ENCODE assay signal across 14 cellular contexts in the genomic region with DNA sequence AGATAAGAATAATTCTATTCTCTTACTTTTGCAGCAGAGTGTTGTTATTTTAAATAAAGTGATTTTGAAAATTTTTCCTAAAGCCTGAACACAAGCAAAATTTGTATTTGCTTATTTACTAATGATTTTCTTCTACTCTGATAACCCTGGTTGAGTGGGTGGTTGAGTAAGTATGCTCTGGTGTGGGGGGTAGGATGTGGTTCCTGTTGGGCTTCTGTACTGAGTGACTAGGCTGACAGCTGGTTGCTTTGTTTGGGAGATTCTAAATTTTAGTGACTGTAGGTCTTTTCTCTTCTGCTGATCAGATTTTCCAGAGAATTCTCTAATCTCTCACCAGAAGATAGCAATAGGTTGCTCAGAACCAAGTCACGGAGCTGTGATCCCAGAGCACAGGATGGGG.
DNase-seq lines count a peak whose midpoint lies in the region; ATAC-seq and TF ChIP-seq lines count a peak whose summit lies in the region.
"Had no signal": no experiment of that assay in that cellular context is flagged by ENCODE, and none has a peak within 500 bp of the region (broad histone marks: within the 10 kb centered on the region; RNA-seq: fewer than 3 reads in every experiment).

No MANE protein-coding gene starts in this region.

- TF ChIP-seq POLR2A in prostate gland (IDR thresholded peaks at IDR 0.05), result no peak

- H3K4me3 ChIP-seq in choroid plexus epithelial cell (ENCODE audit: low read depth, low read length), result no peak overlapping the region
- H3K4me3 ChIP-seq in skeletal muscle cell (ENCODE audit: low read depth, low read length), result no peak overlapping the region
- H3K4me3 ChIP-seq in psoas muscle, result no peak overlapping the region
- no peak overlapping the region for H3K4me3 ChIP-seq in prostate gland
- H3K4me3 ChIP-seq: testis had no signal

- peak; percentile 20 to 31 for DNase-seq in Kasumi-1 (lab: John Stamatoyannopoulos, UW)
- DNase-seq in choroid plexus epithelial cell (ENCODE audit: low read depth), result peak; percentile 40
- peak; percentile 15 for DNase-seq in skeletal muscle cell (ENCODE audit: low read depth)
- no peak for DNase-seq in psoas muscle
- DNase-seq in SHP77 (lab: John Stamatoyannopoulos, UW), result no peak
- DNase-seq in prostate gland (ENCODE audit: low spot score), result no peak
- DNase-seq: COR-L47, cortex of kidney, naive B cell, testis had no signal

- no peak for TF ChIP-seq CTCF in choroid plexus epithelial cell (conservative IDR thresholded peaks at IDR 0.05; ENCODE audit: low read depth, low read length)
- no peak for TF ChIP-seq CTCF in psoas muscle (IDR thresholded peaks at IDR 0.05)
- no peak for TF ChIP-seq CTCF in prostate gland (IDR thresholded peaks at IDR 0.05)

- ATAC-seq in GM19043 (IDR thresholded peaks at IDR 0.05; ENCODE audit: low read depth, unreplicated experiment) (peak; percentile 59), psoas muscle (no peak)
- ATAC-seq: activated naive CD4-positive, alpha-beta T cell treated with anti-CD3 and anti-CD28 coated beads, Interleukin-2, amount 50 U/mL, for 72 hours; HCT116; Panc1 had no signal

- H3K36me3 ChIP-seq in psoas muscle (ENCODE audit: insufficient read depth in 1 of 2, low read depth in 1 of 2) (peaks cover 0 to 3% of the 10 kb centered on the region in 2 donors), prostate gland (no peaks in the 10 kb centered on the region)

- intact Hi-C loops in psoas muscle (cut with DNase I), result no loop called here
- intact Hi-C loops in prostate gland (cut with DNase I), result no loop called here

- H3K27ac ChIP-seq in psoas muscle (no peak overlapping the region), prostate gland (no peak overlapping the region)
- H3K27ac ChIP-seq: testis had no signal

- no peaks in the 10 kb centered on the region for H3K9me3 ChIP-seq in psoas muscle
- H3K9me3 ChIP-seq in prostate gland, result no peaks in the 10 kb centered on the region
- H3K9me3 ChIP-seq: testis had no signal

- H3K27me3 ChIP-seq in psoas muscle (ENCODE audit: insufficient read depth in 3 of 3, low read length in 2 of 3) (no peaks in the 10 kb centered on the region), prostate gland (replicated peaks; ENCODE audit: insufficient read depth) (no peaks in the 10 kb centered on the region)
- H3K27me3 ChIP-seq: testis had no signal

- H3K4me1 ChIP-seq in psoas muscle (no peaks in the 10 kb centered on the region), prostate gland (replicated peaks) (no peaks in the 10 kb centered on the region)
- H3K4me1 ChIP-seq: testis had no signal

- 95 to 98% (median 95%) methylated on average over 1 of the region's 1 CpG for WGBS in psoas muscle, 3 donors
- WGBS in prostate gland, result 100% methylated on average over 1 of the region's 1 CpG

Comparison
In these comparisons a context has a peak if more than half of its experiments do, and no peak if none do; other contexts are left out.
1. DNase-seq: peak in Kasumi-1 (2 of 2), choroid plexus epithelial cell (single experiment) and skeletal muscle cell (single experiment); none in psoas muscle (0 of 2), SHP77 (0 of 2) and prostate gland (single experiment).